ENCODE assay signal across 15 cellular contexts in the genomic region with DNA sequence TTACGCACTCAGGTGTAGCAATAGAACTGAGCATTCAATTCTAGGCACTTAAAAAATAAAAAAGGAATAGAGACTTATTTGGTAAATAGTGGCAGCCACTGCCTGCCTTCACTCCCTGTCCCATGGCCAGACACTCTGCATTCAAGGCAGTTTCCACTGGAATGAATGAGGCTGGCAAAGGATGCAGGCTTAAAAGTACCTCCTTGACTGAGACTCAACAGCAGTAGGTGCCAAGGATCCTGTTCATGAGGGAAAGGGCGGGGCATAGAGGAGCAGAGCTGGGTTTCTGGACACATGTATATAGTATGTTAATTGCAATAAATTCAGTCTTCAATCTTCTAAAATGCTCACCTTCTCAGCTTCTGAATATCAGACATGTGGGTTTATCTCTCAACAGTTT.
DNase-seq lines count a peak whose midpoint lies in the region; ATAC-seq and TF ChIP-seq lines count a peak whose summit lies in the region.
"Had no signal": no experiment of that assay in that cellular context is flagged by ENCODE, and none has a peak within 500 bp of the region (broad histone marks: within the 10 kb centered on the region; RNA-seq: fewer than 3 reads in every experiment).

No MANE protein-coding gene starts in this region.

- DNase-seq in Right ventricle myocardium inferior (ENCODE audit: missing footprints) (no peak), right atrium auricular region (ENCODE audit: low spot score) (no peak), NCI-H2029 (lab: John Stamatoyannopoulos, UW) (peak; percentile 25), right cardiac atrium (no peak), mesenchymal stem cell (no peak), Peyer's patch (no peak)
- DNase-seq in CD8-positive, alpha-beta memory T cell, result no peak
- DNase-seq: AML-193, DMS53, GOT3, H9 had no signal

- no peak overlapping the region for H3K9ac ChIP-seq in mesenchymal stem cell (ENCODE audit: low read length)
- H3K9ac ChIP-seq: BLaER1 had no signal

- no peak overlapping the region for H3K23ac ChIP-seq in mesenchymal stem cell (ENCODE audit: low read length in 2 of 2)

- H3K36me3 Mint-ChIP-seq in CD8-positive, alpha-beta memory T cell, result no peaks in the 10 kb centered on the region

- H3K36me3 ChIP-seq in right atrium auricular region, result no peaks in the 10 kb centered on the region
- H3K36me3 ChIP-seq in mesenchymal stem cell (ENCODE audit: control insufficient read depth in 1 of 2, insufficient read depth in 2 of 2, low read depth in 1 of 2, low read length in 2 of 2), result no peaks in the 10 kb centered on the region
- H3K36me3 ChIP-seq in CD8-positive, alpha-beta memory T cell (ENCODE audit: insufficient read depth, low read length), result no peaks in the 10 kb centered on the region
- H3K36me3 ChIP-seq in Peyer's patch, result no peaks in the 10 kb centered on the region
- H3K36me3 ChIP-seq: BLaER1 had no signal

- POLR2A ChIA-PET in CD8-positive, alpha-beta memory T cell (lab: Charles Lee), result no interaction called here

- TF ChIP-seq POLR2A in Peyer's patch (IDR thresholded peaks at IDR 0.05), result no peak

- TF ChIP-seq CTCF in right atrium auricular region (IDR thresholded peaks at IDR 0.05), result no peak
- no peak for TF ChIP-seq CTCF in Peyer's patch (IDR thresholded peaks at IDR 0.05)

- no peak overlapping the region for H2AK5ac ChIP-seq in mesenchymal stem cell (ENCODE audit: low read length, severe bottlenecking)

- H2BK12ac ChIP-seq in mesenchymal stem cell (ENCODE audit: low read length in 2 of 2), result peak overlapping the region in 1 of 2 experiments; percentile 38

- H3K4ac ChIP-seq in mesenchymal stem cell (ENCODE audit: low read depth in 1 of 2, low read length in 2 of 2), result no peak overlapping the region

- H2BK5ac ChIP-seq in mesenchymal stem cell (ENCODE audit: low read depth, low read length, poor library complexity, severe bottlenecking), result no peak overlapping the region

- H3K9me3 ChIP-seq in right atrium auricular region (no peaks in the 10 kb centered on the region), right cardiac atrium (ENCODE audit: control insufficient read depth, low read length) (no peaks in the 10 kb centered on the region), mesenchymal stem cell (ENCODE audit: control insufficient read depth, low read length) (no peaks in the 10 kb centered on the region), Peyer's patch (no peaks in the 10 kb centered on the region)
- no peaks in the 10 kb centered on the region for H3K9me3 ChIP-seq in CD8-positive, alpha-beta memory T cell (ENCODE audit: low read length)

- no peaks in the 10 kb centered on the region for H3K79me1 ChIP-seq in mesenchymal stem cell (replicated peaks; ENCODE audit: low read length, poor library complexity, severe bottlenecking)

- no peaks in the 10 kb centered on the region for H3K27me3 ChIP-seq in right atrium auricular region
- H3K27me3 ChIP-seq in right cardiac atrium (ENCODE audit: control insufficient read depth, insufficient read depth), result no peaks in the 10 kb centered on the region
- no peaks in the 10 kb centered on the region for H3K27me3 ChIP-seq in mesenchymal stem cell (ENCODE audit: control insufficient read depth in 1 of 2, insufficient read depth in 1 of 2, low read length in 2 of 2)
- H3K27me3 ChIP-seq in CD8-positive, alpha-beta memory T cell (ENCODE audit: insufficient read depth, low read length, poor library complexity, severe bottlenecking), result no peaks in the 10 kb centered on the region
- no peaks in the 10 kb centered on the region for H3K27me3 ChIP-seq in Peyer's patch
- H3K27me3 ChIP-seq: BLaER1 had no signal

- H3K18ac ChIP-seq in mesenchymal stem cell (ENCODE audit: low read depth in 1 of 2, low read length in 2 of 2), result no peak overlapping the region

- CTCF ChIA-PET in CD8-positive, alpha-beta memory T cell (lab: Charles Lee), result no interaction called here

- H2BK15ac ChIP-seq in mesenchymal stem cell (ENCODE audit: low read depth, poor library complexity, severe bottlenecking), result peak overlapping the region; percentile 86

- H3K27ac ChIP-seq in right atrium auricular region (no peak overlapping the region), right cardiac atrium (ENCODE audit: low read length) (no peak overlapping the region), mesenchymal stem cell (ENCODE audit: low read length, poor library complexity, severe bottlenecking) (no peak overlapping the region), Peyer's patch (no peak overlapping the region)
- H3K27ac ChIP-seq in CD8-positive, alpha-beta memory T cell (ENCODE audit: low read depth, low read length), result no peak overlapping the region
- H3K27ac ChIP-seq: 22Rv1, BLaER1 had no signal

- no peak overlapping the region for H3K4me2 ChIP-seq in mesenchymal stem cell (ENCODE audit: low read length, poor library complexity, severe bottlenecking)
- H3K4me2 ChIP-seq: BLaER1 had no signal

- H3K4me1 Mint-ChIP-seq in CD8-positive, alpha-beta memory T cell, result peaks cover 0 to 3% (median 0%) of the 10 kb centered on the region in 3 donors

- H2BK120ac ChIP-seq in mesenchymal stem cell (ENCODE audit: low read depth, low read length), result no peak overlapping the region

- H3K9me3 Mint-ChIP-seq in CD8-positive, alpha-beta memory T cell, result no peaks in the 10 kb centered on the region

- 78% methylated on average over 2 of the region's 2 CpGs for WGBS in right cardiac atrium
- WGBS in mesenchymal stem cell, result no CpG with 5 or more reads among the region's 2 CpGs

- H3K4me3 ChIP-seq in right atrium auricular region (no peak overlapping the region), right cardiac atrium (ENCODE audit: low read length) (no peak overlapping the region), mesenchymal stem cell (ENCODE audit: insufficient read depth in 1 of 2, low read depth in 1 of 2, low read length in 2 of 2) (no peak overlapping the region), Peyer's patch (no peak overlapping the region)
- H3K4me3 ChIP-seq in CD8-positive, alpha-beta memory T cell (ENCODE audit: low read length), result no peak overlapping the region
- H3K4me3 ChIP-seq: BLaER1, GM12878 had no signal

- no peak overlapping the region for H3K27ac Mint-ChIP-seq in CD8-positive, alpha-beta memory T cell
- H3K27ac Mint-ChIP-seq: H9 had no signal

- no peak overlapping the region for H4K91ac ChIP-seq in mesenchymal stem cell (ENCODE audit: low read length)

- H2AFZ ChIP-seq in mesenchymal stem cell (ENCODE audit: low read depth, low read length), result no peak overlapping the region

- H3K27me3 Mint-ChIP-seq in CD8-positive, alpha-beta memory T cell, result peaks cover 0 to 17% of the 10 kb centered on the region in 2 donors

- peak; percentile 54 for ATAC-seq in Right ventricle myocardium inferior
- peak; percentile 42 to 59 for ATAC-seq in right cardiac atrium
- ATAC-seq in GM18502 (IDR thresholded peaks at IDR 0.05; ENCODE audit: poor library complexity, unreplicated experiment), result no peak
- ATAC-seq: GM12878 had no signal

- H3K4me1 ChIP-seq in right atrium auricular region (peaks cover 0 to 4% of the 10 kb centered on the region in 2 donors), right cardiac atrium (ENCODE audit: control insufficient read depth, insufficient read depth, low read length) (no peaks in the 10 kb centered on the region), mesenchymal stem cell (ENCODE audit: control insufficient read depth, insufficient read depth, low read depth, low read length) (no peaks in the 10 kb centered on the region), Peyer's patch (no peaks in the 10 kb centered on the region)
- H3K4me1 ChIP-seq in CD8-positive, alpha-beta memory T cell (ENCODE audit: insufficient read depth, low read length), result no peaks in the 10 kb centered on the region
- H3K4me1 ChIP-seq: BLaER1 had no signal

- H3K14ac ChIP-seq in mesenchymal stem cell (ENCODE audit: low read length in 2 of 2), result no peak overlapping the region

- H3K4me3 Mint-ChIP-seq in CD8-positive, alpha-beta memory T cell, result no peak overlapping the region
- H3K4me3 Mint-ChIP-seq: H9 had no signal

- intact Hi-C loops in Right ventricle myocardium inferior (cut with DNase I), result no loop called here
- intact Hi-C loops in right cardiac atrium (cut with DNase I), result loop anchor here in 1 of 4 donors (10.0 kb wide), 1 partner anchor 61 kb away; no protein-coding TSS in a partner anchor

- peak overlapping the region; percentile 4 for H4K8ac ChIP-seq in mesenchymal stem cell (ENCODE audit: low read length)
